ENCODE assay signal across 8 cellular contexts in the genomic region with DNA sequence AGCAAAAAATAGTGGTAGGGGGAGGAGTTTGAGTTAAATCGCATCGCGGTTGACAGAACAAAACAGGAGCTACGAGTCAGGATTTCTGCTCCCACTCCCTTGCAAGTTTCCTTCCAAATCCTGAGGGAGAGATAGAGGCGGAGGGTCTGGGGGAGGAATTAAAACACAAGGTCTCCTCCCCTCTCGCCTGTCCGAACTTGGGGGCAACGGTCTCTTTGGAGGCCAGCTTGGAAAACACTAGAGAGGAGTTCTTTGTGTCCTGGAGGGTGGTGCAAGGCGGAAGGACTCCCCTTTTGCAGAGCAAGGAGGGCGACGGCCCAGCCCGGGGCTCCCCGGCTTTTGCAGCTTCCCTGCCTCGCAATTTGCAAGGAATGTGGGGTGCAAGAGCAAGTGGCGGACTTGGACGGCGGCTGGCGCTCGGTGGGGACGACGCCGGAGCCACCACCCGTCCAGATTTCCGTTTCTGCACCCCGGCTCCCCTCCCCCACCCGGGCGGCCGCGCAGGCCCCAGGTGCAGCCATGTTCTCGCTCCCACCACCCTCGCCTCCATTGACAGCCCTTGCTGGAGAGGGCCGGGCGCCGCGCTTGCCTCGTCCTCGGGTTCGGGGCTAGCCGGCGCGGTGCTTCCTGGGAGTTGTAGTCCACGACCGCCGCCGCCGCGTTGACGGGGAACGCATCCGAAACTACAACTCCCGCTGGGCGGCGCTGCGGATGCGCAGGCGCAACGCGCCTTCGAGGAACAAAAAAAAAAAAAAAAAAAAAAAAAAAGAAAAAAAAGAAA. TPM values are rescaled to one million over a fixed set of nuclear protein-coding genes. Genes with fewer than 3 reads are reported as not detected.
DNase-seq lines count a peak whose midpoint lies in the region; ATAC-seq, FAIRE-seq and TF ChIP-seq lines count a peak whose summit lies in the region.

No MANE protein-coding gene starts in this region.

- H3K4me1 Mint-ChIP-seq in central memory CD8-positive, alpha-beta T cell, result peaks cover 32% of the 10 kb centered on the region

- DNase-seq in AG20443 (ENCODE audit: low spot score) (peak; percentile 97), NCI-H345 (lab: John Stamatoyannopoulos, UW) (peak; percentile 98), keratinocyte (ENCODE audit: low read depth, low spot score) (peak; percentile 69)
- DNase-seq in activated CD4-positive, CD25-positive, alpha-beta regulatory T cell treated with anti-CD3 and anti-CD28 coated beads, Interleukin-2, amount 50 U/mL, for 16 hours (ENCODE audit: low read depth, low spot score), result peak; percentile 94
- DNase-seq in central memory CD8-positive, alpha-beta T cell (ENCODE audit: low spot score in 2 of 2), result peak; percentile 94
- DNase-seq in stimulated activated CD4-positive, alpha-beta T cell treated with anti-CD3 and anti-CD28 coated beads, Interleukin-12 subunit alpha, Interleukin-12 subunit beta, amount 100 ng/mL, for 4 hours, result peak; percentile 98

- peak overlapping the region; percentile 85 for H3K27ac ChIP-seq in keratinocyte (ENCODE audit: control insufficient read depth, insufficient read depth, low read length)

- peak overlapping the region; percentile 59 to 91 (median 84) for H3K4me3 ChIP-seq in keratinocyte (ENCODE audit: control insufficient read depth in 2 of 3, extremely low read depth in 1 of 3, insufficient read depth in 2 of 3, low read depth in 1 of 3, low read length in 3 of 3)

- ATAC-seq in GM19025 (IDR thresholded peaks at IDR 0.05; ENCODE audit: low read depth, unreplicated experiment) (peak; percentile 48), HG03280 (IDR thresholded peaks at IDR 0.05; ENCODE audit: unreplicated experiment) (peak; percentile 64)
- ATAC-seq in central memory CD8-positive, alpha-beta T cell (replicated peaks; ENCODE audit: extremely low read depth, poor library complexity, severe bottlenecking), result peak; percentile 81

- peak overlapping the region; percentile 84 for H2AFZ ChIP-seq in keratinocyte (ENCODE audit: control insufficient read depth, low read length)

- no peak for FAIRE-seq in keratinocyte (lab: Jason Lieb, UNC)

- H3K36me3 Mint-ChIP-seq in central memory CD8-positive, alpha-beta T cell (ENCODE audit: insufficient read depth), result peaks cover 25% of the 10 kb centered on the region

- peak overlapping the region; percentile 93 for H3K4me3 Mint-ChIP-seq in central memory CD8-positive, alpha-beta T cell

- H3K79me2 ChIP-seq in keratinocyte (ENCODE audit: control insufficient read depth, insufficient read depth, low read length), result peaks cover 35% of the 10 kb centered on the region

- no peaks in the 10 kb centered on the region for H3K27me3 Mint-ChIP-seq in central memory CD8-positive, alpha-beta T cell

- H3K9me3 Mint-ChIP-seq in central memory CD8-positive, alpha-beta T cell, result no peaks in the 10 kb centered on the region

- no peaks in the 10 kb centered on the region for H3K9me3 ChIP-seq in keratinocyte (ENCODE audit: control insufficient read depth, low read depth, low read length)

- no peaks in the 10 kb centered on the region for H3K27me3 ChIP-seq in keratinocyte (ENCODE audit: control insufficient read depth, extremely low read depth, insufficient read depth, low read length)

- peak overlapping the region; percentile 94 for H3K9ac ChIP-seq in keratinocyte (ENCODE audit: control insufficient read depth, extremely low read depth, insufficient read depth, low read length)

- peaks cover 32% of the 10 kb centered on the region for H3K4me1 ChIP-seq in keratinocyte (ENCODE audit: control insufficient read depth, extremely low read depth, insufficient read depth, low read length)

- H3K9me1 ChIP-seq in keratinocyte (ENCODE audit: control insufficient read depth, extremely low read depth, insufficient read depth, low read length), result no peaks in the 10 kb centered on the region

- TF ChIP-seq CTCF in keratinocyte (optimal IDR thresholded peaks at IDR 0.05 in 1 of 3, IDR thresholded peaks at IDR 0.05 in 1 of 3, conservative IDR thresholded peaks at IDR 0.05 in 1 of 3; ENCODE audit: extremely low read depth in 1 of 3, insufficient read depth in 2 of 3, low read length in 3 of 3), result peak in 2 of 3 experiments; percentile 4 to 19

- H4K20me1 ChIP-seq in keratinocyte (ENCODE audit: control insufficient read depth, extremely low read depth, insufficient read depth, low read length), result peaks cover 4% of the 10 kb centered on the region

- dilution Hi-C loops in keratinocyte (cut with MboI; ENCODE audit: extremely low pct_ligation_motif_present, low sequenced_read_pairs), result no loop called here

- H3K4me2 ChIP-seq in keratinocyte (ENCODE audit: control insufficient read depth, extremely low read depth, insufficient read depth, low read depth, low read length), result peak overlapping the region; percentile 100

- peaks cover 0 to 2% of the 10 kb centered on the region in 2 experiments for H3K36me3 ChIP-seq in keratinocyte (ENCODE audit: control insufficient read depth in 2 of 2, extremely low read depth in 1 of 2, insufficient read depth in 2 of 2, low read length in 2 of 2)

- H3K27ac Mint-ChIP-seq in central memory CD8-positive, alpha-beta T cell (ENCODE audit: low read depth), result peak overlapping the region; percentile 99

RNA-seq across cellular contexts. Expression of gene GTF2I, which starts 0.4 kb away (rescaled TPM):
- polyA plus RNA-seq in keratinocyte, result 31.6 to 73.4 TPM (median 56.1 TPM) in 3 replicates
- polyA plus RNA-seq in keratinocyte (2011; ENCODE audit: low read depth), result 211 TPM
- 33.9 and 43.1 TPM in 2 replicates for polyA plus RNA-seq in keratinocyte (2011; cell fraction: cytosol; rRNA removed)
- polyA plus RNA-seq in keratinocyte (2011; cell fraction: nucleus; rRNA removed), result 163 and 165 TPM in 2 replicates
- 45.6 and 85.9 TPM in 2 replicates for polyA plus RNA-seq in keratinocyte (2012; ENCODE audit: low replicate concordance)
- 21.5 to 63.4 TPM (median 44.7 TPM) in 3 replicates for polyA minus RNA-seq in keratinocyte
- polyA minus RNA-seq in keratinocyte (2011; cell fraction: cytosol; rRNA and poly(A)+ RNA removed), result 24.0 TPM
- 74.7 and 107 TPM in 2 replicates for polyA minus RNA-seq in keratinocyte (2011; cell fraction: nucleus; rRNA and poly(A)+ RNA removed)

Comparison
In these comparisons a context has a peak if more than half of its experiments do, and no peak if none do; other contexts are left out.
1. Peak in every context shown above with its lines: DNase-seq, ATAC-seq, H3K4me3 ChIP-seq and H3K27ac ChIP-seq.